In the genomic region with DNA sequence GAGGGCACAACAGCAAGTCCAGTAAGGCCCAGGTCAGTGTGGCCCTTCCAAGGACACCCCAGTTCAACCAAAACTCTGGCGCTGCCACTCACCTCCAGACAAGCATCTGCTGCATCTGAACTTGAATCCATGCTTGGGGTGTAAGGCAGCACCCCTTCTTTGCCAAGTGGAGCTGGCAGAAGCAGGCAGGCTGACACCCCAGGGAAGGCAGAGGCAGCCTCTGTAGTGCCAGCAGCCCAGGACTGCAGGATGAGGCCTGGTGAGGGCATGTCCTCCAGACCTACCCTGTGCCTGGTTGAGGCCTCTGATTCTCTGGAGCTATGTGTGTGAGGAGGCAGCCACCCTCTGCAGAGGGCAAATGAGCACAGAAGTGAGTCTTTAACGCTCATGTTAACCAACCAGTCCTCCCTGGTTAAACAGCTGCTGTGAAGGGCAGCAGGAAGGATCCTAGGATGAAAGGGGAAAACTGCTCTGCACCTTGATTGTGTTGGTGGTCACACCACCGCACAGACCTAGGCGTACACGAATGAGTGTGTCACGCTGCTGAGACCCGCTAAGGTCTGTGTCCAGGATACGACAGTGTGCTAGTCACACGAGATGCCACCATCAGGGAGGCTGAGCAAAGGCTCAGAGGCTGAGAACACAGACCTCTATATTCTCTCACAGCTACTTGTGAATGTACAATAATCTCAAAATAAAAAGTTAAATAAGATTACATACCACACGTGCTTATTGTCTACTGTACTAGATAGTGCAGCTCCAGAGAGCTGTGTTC, we compare ENCODE assay signal across 13 cellular contexts. TPM values are rescaled to one million over a fixed set of nuclear protein-coding genes. Genes with fewer than 3 reads are reported as not detected.
DNase-seq lines count a peak whose midpoint lies in the region; ATAC-seq and TF ChIP-seq lines count a peak whose summit lies in the region.
"Had no signal": no experiment of that assay in that cellular context is flagged by ENCODE, and none has a peak within 500 bp of the region (broad histone marks: within the 10 kb centered on the region; RNA-seq: fewer than 3 reads in every experiment).

No MANE protein-coding gene starts in this region.

- H4K12ac ChIP-seq in trophoblast cell (ENCODE audit: low read depth, low read length), result no peak overlapping the region

- intact Hi-C loops in IMR-90 (cut with micrococcal nuclease), result no loop called here

- dilution Hi-C loops in IMR-90 (cut with HindIII; ENCODE audit: low sequenced_read_pairs, unreplicated experiment), result no loop called here

- H3K27ac ChIP-seq in IMR-90 (ENCODE audit: insufficient read depth, low read length) (no peak overlapping the region), endodermal cell (ENCODE audit: low read depth, low read length) (no peak overlapping the region), trophoblast cell (ENCODE audit: low read depth, low read length) (no peak overlapping the region)

- H2AK5ac ChIP-seq in IMR-90 (ENCODE audit: low read depth, low read length) (no peak overlapping the region), trophoblast cell (ENCODE audit: low read length) (no peak overlapping the region)

- H3K23ac ChIP-seq in IMR-90 (ENCODE audit: low read depth, low read length) (no peak overlapping the region; the same call in 1 of the 2 replicates), trophoblast cell (ENCODE audit: low read length) (no peak overlapping the region)

- H2AFZ ChIP-seq in IMR-90 (replicated peaks; ENCODE audit: low read length, poor library complexity) (no peak overlapping the region), trophoblast cell (ENCODE audit: insufficient read depth, low read length, poor library complexity) (no peak overlapping the region)

- H3K79me1 ChIP-seq in IMR-90 (ENCODE audit: low read depth in 1 of 2, low read length in 2 of 2) (peaks cover 0 to 39% of the 10 kb centered on the region in 2 experiments; a peak in 1 of 4 replicates), trophoblast cell (ENCODE audit: low read length) (peaks cover 6% of the 10 kb centered on the region)

- no peak overlapping the region for H3K56ac ChIP-seq in IMR-90 (ENCODE audit: extremely low read depth, insufficient read depth, low read length)

- peak overlapping the region; percentile 67 for H3K4me3 Mint-ChIP-seq in endodermal cell

- H4K8ac ChIP-seq in IMR-90 (ENCODE audit: low read depth in 2 of 2, low read length in 2 of 2) (no peak overlapping the region), trophoblast cell (ENCODE audit: low read depth, low read length) (no peak overlapping the region)

- H3K4me1 Mint-ChIP-seq in endodermal cell, result no peaks in the 10 kb centered on the region

- 99% methylated on average over 8 of the region's 10 CpGs; no CpG with 5 or more reads in 1 of the 2 experiments for WGBS in IMR-90 (ENCODE audit: extremely low coverage in 2 of 2, insufficient read length in 1 of 2), 2 experiments
- 90 to 92% methylated on average over 9 to 10 of the region's 10 CpGs for WGBS in endodermal cell (ENCODE audit: insufficient coverage in 1 of 2, insufficient read length in 1 of 2), 2 experiments
- no CpG with 5 or more reads among the region's 10 CpGs for WGBS in trophoblast cell (ENCODE audit: extremely low coverage, insufficient coverage, insufficient read length)

- no peaks in the 10 kb centered on the region for H3K9me3 Mint-ChIP-seq in endodermal cell

- H3K9ac ChIP-seq in IMR-90 (ENCODE audit: low read depth, low read length) (no peak overlapping the region), endodermal cell (ENCODE audit: extremely low read depth, low read length, poor library complexity, severe bottlenecking) (no peak overlapping the region), trophoblast cell (ENCODE audit: low read length) (no peak overlapping the region)

- no peak overlapping the region for H3K27ac Mint-ChIP-seq in endodermal cell

- POLR2A ChIA-PET in IMR-90 (lab: Charles Lee; ENCODE audit: unreplicated experiment), result no interaction called here

- H3K36me3 ChIP-seq in IMR-90 (ENCODE audit: control insufficient read depth, insufficient read depth, low read length) (no peaks in the 10 kb centered on the region), endodermal cell (ENCODE audit: control insufficient read depth, insufficient read depth, low read length) (no peaks in the 10 kb centered on the region), trophoblast cell (ENCODE audit: control insufficient read depth in 1 of 2, insufficient read depth in 2 of 2, low read length in 2 of 2) (no peaks in the 10 kb centered on the region)

- no peaks in the 10 kb centered on the region; the same call in 1 of the 2 replicates for H3K9me1 ChIP-seq in IMR-90 (ENCODE audit: insufficient read depth, low read length)

- no peak overlapping the region for H2BK15ac ChIP-seq in IMR-90 (ENCODE audit: low read depth, low read length)

- H3K4me3 ChIP-seq in IMR-90 (ENCODE audit: insufficient read depth, low read depth, low read length) (no peak overlapping the region), endodermal cell (ENCODE audit: low read length) (peak overlapping the region; percentile 73), trophoblast cell (ENCODE audit: low read depth, low read length) (peak overlapping the region; percentile 61)

- BruUV-seq in IMR-90 (replicated peaks; lab: Mats Ljungman, UMichigan), result no TSS peak

- TF ChIP-seq RAD21 in IMR-90 (IDR thresholded peaks at IDR 0.05; ENCODE audit: low read length), result no peak

- TF ChIP-seq POLR2A in IMR-90 (IDR thresholded peaks at IDR 0.05; ENCODE audit: low read depth, low read length), result no peak

- H2BK20ac ChIP-seq in IMR-90 (ENCODE audit: low read depth, low read length), result no peak overlapping the region

- H2BK120ac ChIP-seq in IMR-90 (ENCODE audit: low read depth, low read length), result no peak overlapping the region
- no peak overlapping the region for H2BK120ac ChIP-seq in trophoblast cell (ENCODE audit: insufficient read depth, low read length, poor library complexity)

- H3K14ac ChIP-seq in IMR-90 (replicated peaks; ENCODE audit: low read depth, low read length) (no peak overlapping the region), trophoblast cell (ENCODE audit: low read length) (no peak overlapping the region)

- H2AK9ac ChIP-seq in IMR-90 (replicated peaks; ENCODE audit: low read depth, low read length, poor library complexity), result peak overlapping the region; percentile 18

- H2BK12ac ChIP-seq in trophoblast cell (ENCODE audit: low read length), result no peak overlapping the region

- H3K4me1 ChIP-seq in IMR-90 (ENCODE audit: control insufficient read depth, insufficient read depth, low read length) (peaks cover 2% of the 10 kb centered on the region; the same call in 1 of the 2 replicates), endodermal cell (ENCODE audit: control insufficient read depth, insufficient read depth, low read length) (no peaks in the 10 kb centered on the region), trophoblast cell (ENCODE audit: control insufficient read depth in 1 of 2, insufficient read depth in 2 of 2, low read length in 2 of 2) (no peaks in the 10 kb centered on the region)

- CTCF ChIA-PET in IMR-90 (lab: Yijun Ruan, JAX), result interaction anchor here (0.8 to 1.5 kb wide), 3 partner anchors 34 to 86 kb away, joined by 3 to 4 read pairs (median 3); no protein-coding TSS in a partner anchor

- H2BK5ac ChIP-seq in IMR-90 (ENCODE audit: low read depth, low read length, poor library complexity, severe bottlenecking) (no peak overlapping the region), trophoblast cell (ENCODE audit: low read depth, low read length, poor library complexity) (no peak overlapping the region)

- no peaks in the 10 kb centered on the region for H3K9me3 ChIP-seq in IMR-90 (ENCODE audit: control insufficient read depth, insufficient read depth, low read length)
- H3K9me3 ChIP-seq in endodermal cell (ENCODE audit: control insufficient read depth, low read length), result no peaks in the 10 kb centered on the region
- H3K9me3 ChIP-seq in trophoblast cell (ENCODE audit: insufficient read depth, low read depth, low read length), result no peaks in the 10 kb centered on the region

- H3K4ac ChIP-seq in IMR-90 (ENCODE audit: low read depth, low read length) (no peak overlapping the region), trophoblast cell (ENCODE audit: low read depth, low read length) (no peak overlapping the region)

- H3K36me3 Mint-ChIP-seq in endodermal cell (ENCODE audit: low read depth), result no peaks in the 10 kb centered on the region

- DNase-seq in DMS53 (lab: John Stamatoyannopoulos, UW) (peak; percentile 41), IMR-90 (no peak), endodermal cell (peak; percentile 42), trophoblast cell (peak in 1 of 2 donors; percentile 39), NCI-H1092 treated with DMSO at 0.1 percent for 48 hours (lab: John Stamatoyannopoulos, UW) (no peak), GDM1 (lab: John Stamatoyannopoulos, UW) (no peak), NCI-H2171 treated with DMSO at 0.1 percent for 48 hours (lab: John Stamatoyannopoulos, UW) (no peak)
- DNase-seq: activated CD4-positive, alpha-beta T cell treated with anti-CD3 and anti-CD28 coated beads, Interleukin-2, amount 50 U/mL, for 48 hours; amniotic stem cell; effector memory CD4-positive, alpha-beta T cell; NCI-H187; stimulated activated CD4-positive, alpha-beta T cell treated with anti-CD3 and anti-CD28 coated beads, Interleukin-4, amount 100 ng/mL, for 4 hours had no signal

- H4K20me1 ChIP-seq in IMR-90 (ENCODE audit: insufficient read depth, low read length), result peaks cover 6% of the 10 kb centered on the region; the same call in 1 of the 2 replicates

- no peak overlapping the region for H4K5ac ChIP-seq in IMR-90 (ENCODE audit: low read depth, low read length)

- H3K27me3 ChIP-seq in IMR-90 (ENCODE audit: control insufficient read depth, insufficient read depth, low read length), result no peaks in the 10 kb centered on the region
- peaks cover 21% of the 10 kb centered on the region for H3K27me3 ChIP-seq in endodermal cell (ENCODE audit: control insufficient read depth, insufficient read depth, low read length, poor library complexity, severe bottlenecking)
- H3K27me3 ChIP-seq in trophoblast cell (ENCODE audit: insufficient read depth, low read length), result peaks cover 6% of the 10 kb centered on the region

- H4K91ac ChIP-seq in IMR-90 (ENCODE audit: insufficient read depth, low read depth, low read length) (no peak overlapping the region), trophoblast cell (ENCODE audit: low read depth, low read length) (no peak overlapping the region)

- TF ChIP-seq CTCF in IMR-90 (conservative IDR thresholded peaks at IDR 0.05; ENCODE audit: low read depth, low read length), result no peak
- TF ChIP-seq CTCF in endodermal cell (conservative IDR thresholded peaks at IDR 0.05), result no peak

- in situ Hi-C loops in IMR-90 (cut with MboI; ENCODE audit: low sequenced_read_pairs), result no loop called here

- ATAC-seq in IMR-90 (ENCODE audit: low read depth), result no peak
- ATAC-seq in esophagus mucosa, result no peak

- no peak overlapping the region for H3K18ac ChIP-seq in IMR-90 (ENCODE audit: low read depth, low read length)
- no peak overlapping the region for H3K18ac ChIP-seq in trophoblast cell (ENCODE audit: low read length)

- H3K4me2 ChIP-seq in IMR-90 (ENCODE audit: low read depth, low read length), result no peak overlapping the region; the same call in 1 of the 2 replicates
- no peak overlapping the region for H3K4me2 ChIP-seq in trophoblast cell (ENCODE audit: low read length)

- peaks cover 17% of the 10 kb centered on the region for H3K27me3 Mint-ChIP-seq in endodermal cell (ENCODE audit: insufficient read depth)

- H3K79me2 ChIP-seq in trophoblast cell (ENCODE audit: control insufficient read depth, insufficient read depth, low read length, poor library complexity), result peaks cover 5% of the 10 kb centered on the region

RNA-seq across cellular contexts. Expression of gene PARD6G, which starts 2.2 kb away (rescaled TPM):
- total RNA-seq in IMR-90 (2012; rRNA removed) (2.5 and 3.3 TPM in 2 replicates), endodermal cell (10 to 100 TPM; 15.4 to 17.3 TPM), esophagus mucosa (33.8 TPM)
- polyA plus RNA-seq in IMR-90 (2012; rRNA removed), result 4.6 and 4.7 TPM in 2 replicates
- 4.8 and 5.6 TPM in 2 replicates for polyA plus RNA-seq in IMR-90 (2012; cell fraction: cytosol; rRNA removed)
- 3.6 and 3.7 TPM in 2 replicates for polyA plus RNA-seq in IMR-90 (2012; cell fraction: nucleus; rRNA removed; ENCODE audit: low replicate concordance)
- 24.1 TPM for polyA plus RNA-seq in endodermal cell (2013, experiment 1 of 2)
- polyA plus RNA-seq in endodermal cell (2013, experiment 2 of 2), result 25.0 TPM
- 5.5 and 5.7 TPM in 2 replicates for polyA plus RNA-seq in trophoblast cell (2013)

Comparison
In these comparisons a context has a peak if more than half of its experiments do, and no peak if none do; other contexts are left out.
1. DNase-seq: peak in DMS53 (single experiment) and endodermal cell (single experiment); none in IMR-90 (single experiment), NCI-H1092 treated with DMSO at 0.1 percent for 48 hours (single experiment), GDM1 (single experiment) and NCI-H2171 treated with DMSO at 0.1 percent for 48 hours (single experiment).